15 cellular contexts compared by ENCODE assay signal in the genomic region with DNA sequence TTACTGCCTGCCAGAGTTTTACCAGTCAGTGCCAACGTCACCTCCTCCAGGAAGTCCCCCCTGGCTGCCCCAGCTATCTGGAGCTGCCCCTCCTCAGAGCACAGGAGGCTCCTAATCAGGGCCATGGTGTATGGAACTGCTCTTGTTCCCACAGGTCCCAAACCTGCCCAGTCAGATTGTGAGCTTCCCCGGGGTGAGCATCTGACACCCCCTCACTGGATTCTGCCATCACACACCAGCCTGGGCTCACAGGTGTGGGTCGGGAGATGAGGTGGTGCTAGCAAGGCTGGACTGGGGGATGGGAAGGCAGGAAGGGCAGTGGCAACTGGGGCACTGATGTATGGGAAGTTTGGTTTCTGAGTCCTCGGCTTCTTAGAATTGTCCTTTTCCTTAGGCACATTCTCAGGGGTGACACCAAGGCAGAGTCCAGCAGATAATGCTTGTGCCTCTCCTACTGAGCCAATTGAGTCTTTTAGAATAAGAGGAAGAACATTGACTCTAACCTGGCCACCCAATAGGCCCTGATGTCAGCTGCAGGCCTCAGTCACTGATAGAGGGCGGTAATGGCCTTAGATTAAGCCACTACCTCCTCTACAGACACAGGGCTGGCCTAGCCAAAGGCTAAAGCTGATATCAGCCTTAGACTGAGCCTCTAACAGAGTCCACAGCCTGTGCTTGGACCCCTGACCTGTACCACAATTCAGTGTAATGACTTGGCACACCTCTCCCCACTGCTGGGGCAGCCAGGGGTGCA.
"Had no signal": no experiment of that assay in that cellular context is flagged by ENCODE, and none has a peak within 500 bp of the region (broad histone marks: within the 10 kb centered on the region; RNA-seq: fewer than 3 reads in every experiment).

No MANE protein-coding gene starts in this region.

- H3K4me3 ChIP-seq: adrenal gland, cardiac muscle cell, lung, neural progenitor cell, ovary had no signal

- H3K4me1 ChIP-seq: adrenal gland, foreskin keratinocyte had no signal

- H3K4me2 ChIP-seq: neural progenitor cell had no signal

- H3K9me3 ChIP-seq: adrenal gland, ovary had no signal

- DNase-seq: activated CD4-positive, alpha-beta T cell treated with anti-CD3 and anti-CD28 coated beads, Interleukin-2, amount 10 ng/mL, durations not matched to agents 24 days and 14 days; activated CD4-positive, CD25-positive, alpha-beta regulatory T cell; activated CD8-positive, alpha-beta memory T cell treated with anti-CD3 and anti-CD28 coated beads, Interleukin-2, amount 50 U/mL, for 4 hours; activated CD8-positive, alpha-beta T cell treated with anti-CD3 and anti-CD28 coated beads, Interleukin-2, amount 10 ng/mL, durations not matched to agents 7 days and 5 days; activated effector memory CD4-positive, alpha-beta T cell treated with anti-CD3 and anti-CD28 coated beads, Interleukin-2, amount 50 U/mL, for 16 hours; activated T-cell treated with anti-CD3 and anti-CD28 coated beads, Interleukin-2, amount 50 U/mL, for 48 hours; foreskin keratinocyte; glutamatergic neuron; left cardiac atrium; ovary; T-helper 2 cell had no signal

- H3K9ac ChIP-seq: neural progenitor cell had no signal

- H3K36me3 ChIP-seq: adrenal gland, cardiac muscle cell, neural progenitor cell, ovary had no signal

- H3K27ac ChIP-seq: cardiac muscle cell, foreskin keratinocyte, neural progenitor cell, ovary had no signal

- H2AFZ ChIP-seq: neural progenitor cell had no signal

- ATAC-seq: activated CD8-positive, alpha-beta T cell treated with anti-CD3 and anti-CD28 coated beads, Interleukin-2, amount 10 ng/mL, durations not matched to agents 7 days and 5 days; foreskin keratinocyte had no signal

- H3K27me3 ChIP-seq: adrenal gland, cardiac muscle cell, foreskin keratinocyte, neural progenitor cell, ovary had no signal
